18 cellular contexts compared by ENCODE assay signal in genomic region chr3:33006081-33006480, GRCh38. TPM values are rescaled to one million over a fixed set of nuclear protein-coding genes. Genes with fewer than 3 reads are reported as not detected.
A peak's percentile ranks its signal among the peaks of the same experiment; 100 is the strongest.
DNase-seq lines count a peak whose midpoint lies in the region; ATAC-seq and TF ChIP-seq lines count a peak whose summit lies in the region.
"Had no signal": no experiment of that assay in that cellular context is flagged by ENCODE, and none has a peak within 500 bp of the region (broad histone marks: within the 10 kb centered on the region; RNA-seq: fewer than 3 reads in every experiment).

No MANE protein-coding gene starts in this region.

- no peak overlapping the region for H3K4me3 Mint-ChIP-seq in HFFc6
- no peak overlapping the region for H3K4me3 Mint-ChIP-seq in activated T-helper 1 cell treated with anti-CD3 and anti-CD28 coated beads, Interleukin-12 subunit alpha, Interleukin-12 subunit beta, Interleukin-2, Interleukin-4 antibody, amounts not matched to agents 30 ng/mL and 10 ng/mL and 1 ng/mL, durations not matched to agents 14 hours and 24 hours and 36 hours

- no peaks in the 10 kb centered on the region for H3K4me1 Mint-ChIP-seq in HFFc6 (ENCODE audit: low read depth)
- peaks cover 49% of the 10 kb centered on the region for H3K4me1 Mint-ChIP-seq in activated T-helper 1 cell treated with anti-CD3 and anti-CD28 coated beads, Interleukin-12 subunit alpha, Interleukin-12 subunit beta, Interleukin-2, Interleukin-4 antibody, amounts not matched to agents 30 ng/mL and 10 ng/mL and 1 ng/mL, durations not matched to agents 14 hours and 24 hours and 36 hours (ENCODE audit: low read depth)

- ATAC-seq in activated CD4-positive, CD25-positive, alpha-beta regulatory T cell treated with anti-CD3 and anti-CD28 coated beads, Interleukin-2, amount 50 U/mL, for 24 hours = peak; percentile 14 to 35
- ATAC-seq in GM19397 (IDR thresholded peaks at IDR 0.05; ENCODE audit: unreplicated experiment) (no peak), GM19035 (IDR thresholded peaks at IDR 0.05; ENCODE audit: unreplicated experiment) (no peak)

- 0 out of 2 replicates have a peak, but pooled peaks have one; percentile 12 for TF ChIP-seq CTCF in HFFc6 (IDR thresholded peaks at IDR 0.05)

- H3K9me3 Mint-ChIP-seq in HFFc6 = no peaks in the 10 kb centered on the region
- peaks cover 11% of the 10 kb centered on the region for H3K9me3 Mint-ChIP-seq in activated T-helper 1 cell treated with anti-CD3 and anti-CD28 coated beads, Interleukin-12 subunit alpha, Interleukin-12 subunit beta, Interleukin-2, Interleukin-4 antibody, amounts not matched to agents 30 ng/mL and 10 ng/mL and 1 ng/mL, durations not matched to agents 14 hours and 24 hours and 36 hours

- intact Hi-C loops in activated T-helper 1 cell treated with anti-CD3 and anti-CD28 coated beads, Interleukin-12 subunit alpha, Interleukin-12 subunit beta, Interleukin-2, Interleukin-4 antibody, amounts not matched to agents 30 ng/mL and 10 ng/mL and 1 ng/mL, durations not matched to agents 14 hours and 24 hours and 36 hours (cut with micrococcal nuclease) = loop anchor here (1.0 kb wide), 1 partner anchor 10 kb away; no protein-coding TSS in a partner anchor

- H3K36me3 Mint-ChIP-seq in HFFc6 (ENCODE audit: low read depth) = peaks cover 18% of the 10 kb centered on the region
- peaks cover 41% of the 10 kb centered on the region for H3K36me3 Mint-ChIP-seq in activated T-helper 1 cell treated with anti-CD3 and anti-CD28 coated beads, Interleukin-12 subunit alpha, Interleukin-12 subunit beta, Interleukin-2, Interleukin-4 antibody, amounts not matched to agents 30 ng/mL and 10 ng/mL and 1 ng/mL, durations not matched to agents 14 hours and 24 hours and 36 hours (ENCODE audit: low read depth)

- no peaks in the 10 kb centered on the region; the same call in 1 of the 2 replicates for H3K27me3 Mint-ChIP-seq in HFFc6 (ENCODE audit: insufficient read depth)
- H3K27me3 Mint-ChIP-seq in activated T-helper 1 cell treated with anti-CD3 and anti-CD28 coated beads, Interleukin-12 subunit alpha, Interleukin-12 subunit beta, Interleukin-2, Interleukin-4 antibody, amounts not matched to agents 30 ng/mL and 10 ng/mL and 1 ng/mL, durations not matched to agents 14 hours and 24 hours and 36 hours (ENCODE audit: insufficient read depth) = no peaks in the 10 kb centered on the region

- DNase-seq in activated CD4-positive, CD25-positive, alpha-beta regulatory T cell (lab: John Stamatoyannopoulos, UW) = no peak
- no peak for DNase-seq in HFFc6
- no peak for DNase-seq in activated T-helper 1 cell treated with anti-CD3 and anti-CD28 coated beads, Interleukin-12 subunit alpha, Interleukin-12 subunit beta, Interleukin-2, Interleukin-4 antibody, amounts not matched to agents 30 ng/mL and 10 ng/mL and 1 ng/mL, durations not matched to agents 14 hours and 24 hours and 36 hours (ENCODE audit: low spot score)
- peak; percentile 9 for DNase-seq in iPS DF 19.7 (ENCODE audit: low read depth, low spot score)
- DNase-seq in NCI-H1694 treated with DMSO at 0.1 percent for 48 hours (lab: John Stamatoyannopoulos, UW) = no peak
- DNase-seq: DMS153, dorsolateral prefrontal cortex, HCEC 1CT, kidney glomerular epithelial cell, NCI-H2171, spleen had no signal

- no peak overlapping the region for H3K27ac Mint-ChIP-seq in HFFc6
- H3K27ac Mint-ChIP-seq in activated T-helper 1 cell treated with anti-CD3 and anti-CD28 coated beads, Interleukin-12 subunit alpha, Interleukin-12 subunit beta, Interleukin-2, Interleukin-4 antibody, amounts not matched to agents 30 ng/mL and 10 ng/mL and 1 ng/mL, durations not matched to agents 14 hours and 24 hours and 36 hours = peak overlapping the region; percentile 76

RNA-seq across cellular contexts. Expression of gene CCR4, which starts 54.6 kb away (rescaled TPM):
- not detected for total RNA-seq in HFFc6 (2021; fragmentation: NEBNext Ultra II Directional; extraction: Animal tissue kit (Norgen Biotek cat#: 25700))
- 110 and 115 TPM in 2 replicates for total RNA-seq in activated T-helper 1 cell treated with anti-CD3 and anti-CD28 coated beads, Interleukin-12 subunit alpha, Interleukin-12 subunit beta, Interleukin-2, Interleukin-4 antibody, amounts not matched to agents 30 ng/mL and 10 ng/mL and 1 ng/mL, durations not matched to agents 14 hours and 24 hours and 36 hours
- total RNA-seq: A172, fibroblast of lung, LHCN-M2, pulmonary artery endothelial cell had no signal

Comparison
In these comparisons a context has a peak if more than half of its experiments do, and no peak if none do; other contexts are left out.
1. ATAC-seq: peak in activated CD4-positive, CD25-positive, alpha-beta regulatory T cell treated with anti-CD3 and anti-CD28 coated beads, Interleukin-2, amount 50 U/mL, for 24 hours (2 of 2); none in GM19397 (single experiment) and GM19035 (single experiment).
2. RNA of gene CCR4, which starts 54.6 kb away (total RNA-seq): 110 to 115 TPM in activated T-helper 1 cell treated with anti-CD3 and anti-CD28 coated beads, Interleukin-12 subunit alpha, Interleukin-12 subunit beta, Interleukin-2, Interleukin-4 antibody, amounts not matched to agents 30 ng/mL and 10 ng/mL and 1 ng/mL, durations not matched to agents 14 hours and 24 hours and 36 hours; not detected in HFFc6; every median in the first group is over 100 times any median in the second.